8 cellular contexts compared by ENCODE assay signal in genomic region chrX:73562458-73562857, GRCh38. TPM values are rescaled to one million over a fixed set of nuclear protein-coding genes. Genes with fewer than 3 reads are reported as not detected.
A peak's percentile ranks its signal among the peaks of the same experiment; 100 is the strongest.
DNase-seq lines count a peak whose midpoint lies in the region; ATAC-seq and TF ChIP-seq lines count a peak whose summit lies in the region.

No MANE protein-coding gene starts in this region.

- H3K27me3 ChIP-seq in kidney epithelial cell (ENCODE audit: control insufficient read depth, insufficient read depth, low read length) (no peaks in the 10 kb centered on the region), tibial nerve (no peaks in the 10 kb centered on the region)

- H3K4me3 ChIP-seq in kidney epithelial cell (ENCODE audit: low read depth, low read length) (peak overlapping the region; percentile 84), tibial nerve (peak overlapping the region; percentile 50 to 71 (median 58))

- H3K27me3 Mint-ChIP-seq in Calu3 (ENCODE audit: unreplicated experiment), result no peaks in the 10 kb centered on the region
- no peaks in the 10 kb centered on the region for H3K27me3 Mint-ChIP-seq in activated naive CD8-positive, alpha-beta T cell

- peaks cover 0 to 9% (median 3%) of the 10 kb centered on the region in 4 donors for H3K4me1 ChIP-seq in tibial nerve

- intact Hi-C loops in Calu3 (cut with micrococcal nuclease; ENCODE audit: unreplicated experiment), result no loop called here

- TF ChIP-seq POLR2A in tibial nerve (IDR thresholded peaks at IDR 0.05), result no peak

- CTCF ChIA-PET in Calu3 (lab: Charles Lee), result no interaction called here

- H3K27ac Mint-ChIP-seq in Calu3 (ENCODE audit: unreplicated experiment), result peak overlapping the region; percentile 47
- peak overlapping the region; percentile 100 for H3K27ac Mint-ChIP-seq in activated naive CD8-positive, alpha-beta T cell

- no peaks in the 10 kb centered on the region for H3K9me3 ChIP-seq in tibial nerve

- H3K36me3 Mint-ChIP-seq in Calu3 (ENCODE audit: insufficient read depth, unreplicated experiment), result peaks cover 15% of the 10 kb centered on the region
- no peaks in the 10 kb centered on the region for H3K36me3 Mint-ChIP-seq in activated naive CD8-positive, alpha-beta T cell

- no peak for TF ChIP-seq EP300 in tibial nerve (IDR thresholded peaks at IDR 0.05)

- BruUV-seq in Calu3 (replicated peaks; lab: Mats Ljungman, UMichigan), result no TSS peak

- ATAC-seq in HG02642 (IDR thresholded peaks at IDR 0.05; ENCODE audit: poor library complexity, unreplicated experiment) (peak; percentile 18), GM18867 (IDR thresholded peaks at IDR 0.05; ENCODE audit: unreplicated experiment) (no peak)

- TF ChIP-seq CTCF in Calu3 (IDR thresholded peaks at IDR 0.05; ENCODE audit: unreplicated experiment), result no peak
- TF ChIP-seq CTCF in kidney epithelial cell (IDR thresholded peaks at IDR 0.05; ENCODE audit: insufficient read depth, low read length, poor library complexity, severe bottlenecking), result no peak
- TF ChIP-seq CTCF in tibial nerve (IDR thresholded peaks at IDR 0.05), result no peak

- no peak for DNase-seq in Calu3
- no peak for DNase-seq in kidney epithelial cell (ENCODE audit: low read depth)
- DNase-seq in tibial nerve (ENCODE audit: low spot score in 2 of 2), result no peak
- no peak for DNase-seq in activated CD4-positive, alpha-beta T cell treated with anti-CD3 and anti-CD28 coated beads, Interleukin-2, amount 50 U/mL, for 48 hours
- DNase-seq in hypothalamus (lab: John Stamatoyannopoulos, UW), result no peak

- WGBS in tibial nerve, 2 donors, result 0 to 35% methylated on average over 3 of the region's 3 CpGs

- H3K27ac ChIP-seq in tibial nerve, result peak overlapping the region; percentile 76 to 92 (median 86)

- no peaks in the 10 kb centered on the region for H3K36me3 ChIP-seq in kidney epithelial cell (ENCODE audit: control insufficient read depth, insufficient read depth, low read length)
- H3K36me3 ChIP-seq in tibial nerve, result no peaks in the 10 kb centered on the region

- H3K9me3 Mint-ChIP-seq in Calu3 (ENCODE audit: low read depth, unreplicated experiment), result no peaks in the 10 kb centered on the region
- no peaks in the 10 kb centered on the region for H3K9me3 Mint-ChIP-seq in activated naive CD8-positive, alpha-beta T cell (ENCODE audit: low read depth)

- peaks cover 8% of the 10 kb centered on the region for H3K4me1 Mint-ChIP-seq in Calu3 (ENCODE audit: low read depth, unreplicated experiment)
- H3K4me1 Mint-ChIP-seq in activated naive CD8-positive, alpha-beta T cell (ENCODE audit: low read depth), result peaks cover 34% of the 10 kb centered on the region

- H3K4me3 Mint-ChIP-seq in Calu3 (ENCODE audit: low read depth, unreplicated experiment), result peak overlapping the region; percentile 71
- H3K4me3 Mint-ChIP-seq in activated naive CD8-positive, alpha-beta T cell, result peak overlapping the region; percentile 98

RNA-seq across cellular contexts. Expression of gene CHIC1, which starts 0.5 kb away (rescaled TPM):
- total RNA-seq in Calu3 (2022) (7.8 and 8.5 TPM in 2 replicates), kidney epithelial cell (6.2 and 11.8 TPM in 2 replicates), tibial nerve (10 to 100 TPM in 3 of 4 donors, 1 to 10 TPM in 1; 7.6 to 12.3 (median 10.4) TPM)
